19 cellular contexts compared by ENCODE assay signal in the genomic region with DNA sequence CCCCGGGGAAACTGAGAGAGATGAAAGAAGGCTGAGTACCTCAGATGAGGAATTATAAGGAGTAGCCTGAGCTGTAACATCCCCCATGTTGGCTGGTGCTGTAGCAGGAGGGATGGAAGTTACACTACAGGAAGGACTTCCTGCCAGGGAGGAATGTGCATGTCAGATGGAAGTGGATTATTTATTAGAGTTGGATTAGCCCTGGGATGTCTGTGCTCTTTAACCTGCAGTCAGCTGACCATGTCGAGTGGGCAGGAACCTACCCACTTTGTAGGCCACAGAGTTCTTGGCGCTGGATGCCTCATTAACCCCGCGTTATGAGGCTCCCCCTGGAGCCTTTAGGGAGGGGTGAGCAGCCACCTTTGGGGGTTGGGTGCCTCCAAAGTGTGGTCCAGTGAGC. TPM values are rescaled to one million over a fixed set of nuclear protein-coding genes. Genes with fewer than 3 reads are reported as not detected.
DNase-seq lines count a peak whose midpoint lies in the region; ATAC-seq and TF ChIP-seq lines count a peak whose summit lies in the region.
"Had no signal": no experiment of that assay in that cellular context is flagged by ENCODE, and none has a peak within 500 bp of the region (broad histone marks: within the 10 kb centered on the region; RNA-seq: fewer than 3 reads in every experiment).

No MANE protein-coding gene starts in this region.

- peak; percentile 40 for DNase-seq in DMS79 (lab: John Stamatoyannopoulos, UW)
- peak; percentile 87 for DNase-seq in HK-2 (ENCODE audit: unreplicated experiment)
- no peak for DNase-seq in activated naive CD8-positive, alpha-beta T cell treated with anti-CD3 and anti-CD28 coated beads, Interleukin-2, amount 10 ng/mL, durations not matched to agents 7 days and 5 days
- DNase-seq in NCI-H446 (lab: John Stamatoyannopoulos, UW), result no peak
- DNase-seq in central memory CD4-positive, alpha-beta T cell, result no peak
- no peak for DNase-seq in islet precursor cell
- no peak for DNase-seq in dorsolateral prefrontal cortex
- DNase-seq: activated CD4-positive, alpha-beta T cell treated with anti-CD3 and anti-CD28 coated beads, Interleukin-2, amount 50 U/mL, for 48 hours; activated naive CD4-positive, alpha-beta T cell; CD8-positive, alpha-beta memory T cell; head of caudate nucleus; naive thymus-derived CD4-positive, alpha-beta T cell; NCI-H1417 treated with DMSO at 0.1 percent for 48 hours; right lobe of liver had no signal

- H3K9me3 ChIP-seq in neural cell (ENCODE audit: low read length), result no peaks in the 10 kb centered on the region
- H3K9me3 ChIP-seq: right lobe of liver, stomach had no signal

- H2AFZ ChIP-seq in neural cell (ENCODE audit: low read depth, low read length), result no peak overlapping the region

- H3K4me3 Mint-ChIP-seq in activated naive CD8-positive, alpha-beta T cell treated with anti-CD3 and anti-CD28 coated beads, Interleukin-2, amount 10 ng/mL, durations not matched to agents 7 days and 5 days, result no peak overlapping the region
- H3K4me3 Mint-ChIP-seq: CD8-positive, alpha-beta memory T cell; naive thymus-derived CD4-positive, alpha-beta T cell; T-helper 2 cell treated with Interferon-gamma antibody and Interleukin-4, amounts not matched to agents 5 μg/mL and 100 μg/mL, for 36 hours had no signal

- POLR2A ChIA-PET in activated naive CD8-positive, alpha-beta T cell treated with anti-CD3 and anti-CD28 coated beads, Interleukin-2, amount 10 ng/mL, durations not matched to agents 7 days and 5 days (lab: Charles Lee), result interaction anchor here (0.8 to 2.6 kb wide), 3 partner anchors 48 to 73 kb away, joined by 3 to 13 read pairs (median 7); partner anchors contain the start of gene PMF1

- TF ChIP-seq RAD21 in neural cell (conservative IDR thresholded peaks at IDR 0.05), result no peak

- no peaks in the 10 kb centered on the region for H3K79me2 ChIP-seq in neural cell (replicated peaks; ENCODE audit: insufficient read depth, low read length)

- H3F3A ChIP-seq in neural cell (ENCODE audit: insufficient read depth, low read length, poor library complexity, severe bottlenecking), result no peaks in the 10 kb centered on the region

- H3K27ac Mint-ChIP-seq in activated naive CD8-positive, alpha-beta T cell treated with anti-CD3 and anti-CD28 coated beads, Interleukin-2, amount 10 ng/mL, durations not matched to agents 7 days and 5 days, result peak overlapping the region; percentile 68
- H3K27ac Mint-ChIP-seq: T-helper 2 cell treated with Interferon-gamma antibody and Interleukin-4, amounts not matched to agents 5 μg/mL and 100 μg/mL, for 36 hours had no signal

- H3K27me3 ChIP-seq in neural cell (ENCODE audit: insufficient read depth, low read depth, low read length) (no peaks in the 10 kb centered on the region), dorsolateral prefrontal cortex (no peaks in the 10 kb centered on the region)
- H3K27me3 ChIP-seq: right lobe of liver had no signal

- peaks cover 6% of the 10 kb centered on the region for H3K36me3 Mint-ChIP-seq in activated naive CD8-positive, alpha-beta T cell treated with anti-CD3 and anti-CD28 coated beads, Interleukin-2, amount 10 ng/mL, durations not matched to agents 7 days and 5 days
- H3K36me3 Mint-ChIP-seq: CD8-positive, alpha-beta memory T cell; naive thymus-derived CD4-positive, alpha-beta T cell had no signal

- H3K27ac ChIP-seq in neural cell (ENCODE audit: low read length), result no peak overlapping the region
- no peak overlapping the region for H3K27ac ChIP-seq in dorsolateral prefrontal cortex
- H3K27ac ChIP-seq: right lobe of liver, RWPE1 had no signal

- H3K4me2 ChIP-seq in neural cell (ENCODE audit: low read length), result no peak overlapping the region

- intact Hi-C loops in dorsolateral prefrontal cortex (cut with DNase I), result no loop called here

- TF ChIP-seq EP300 in neural cell (conservative IDR thresholded peaks at IDR 0.05; ENCODE audit: poor library complexity, severe bottlenecking), result no peak

- H3K9me3 Mint-ChIP-seq in activated naive CD8-positive, alpha-beta T cell treated with anti-CD3 and anti-CD28 coated beads, Interleukin-2, amount 10 ng/mL, durations not matched to agents 7 days and 5 days, result no peaks in the 10 kb centered on the region
- H3K9me3 Mint-ChIP-seq: CD8-positive, alpha-beta memory T cell; naive thymus-derived CD4-positive, alpha-beta T cell; T-helper 2 cell treated with Interferon-gamma antibody and Interleukin-4, amounts not matched to agents 5 μg/mL and 100 μg/mL, for 36 hours had no signal

- H3K4me3 ChIP-seq in neural cell (ENCODE audit: low read length) (peak overlapping the region; percentile 32), dorsolateral prefrontal cortex (no peak overlapping the region)
- H3K4me3 ChIP-seq: right lobe of liver, stomach had no signal

- no peaks in the 10 kb centered on the region for H3K27me3 Mint-ChIP-seq in activated naive CD8-positive, alpha-beta T cell treated with anti-CD3 and anti-CD28 coated beads, Interleukin-2, amount 10 ng/mL, durations not matched to agents 7 days and 5 days

- no peaks in the 10 kb centered on the region for H3K9me2 ChIP-seq in neural cell (ENCODE audit: insufficient read depth, low read length)

- H3K9ac ChIP-seq in neural cell (ENCODE audit: low read length), result no peak overlapping the region

- H4K20me1 ChIP-seq in neural cell (ENCODE audit: insufficient read depth), result no peaks in the 10 kb centered on the region

- H3K4me1 Mint-ChIP-seq in activated naive CD8-positive, alpha-beta T cell treated with anti-CD3 and anti-CD28 coated beads, Interleukin-2, amount 10 ng/mL, durations not matched to agents 7 days and 5 days, result peaks cover 60% of the 10 kb centered on the region

- no peak for TF ChIP-seq CTCF in neural cell (IDR thresholded peaks at IDR 0.05; ENCODE audit: poor library complexity, severe bottlenecking)
- TF ChIP-seq CTCF in dorsolateral prefrontal cortex (IDR thresholded peaks at IDR 0.05 in 54 of 56, conservative IDR thresholded peaks at IDR 0.05 in 2 of 56; ENCODE audit: low read depth in 1 of 56, partially characterized antibody in 56 of 56), result no peak

- no peaks in the 10 kb centered on the region for H3K36me3 ChIP-seq in neural cell (ENCODE audit: insufficient read depth, low read length)
- H3K36me3 ChIP-seq: right lobe of liver, stomach had no signal

- ATAC-seq in activated naive CD8-positive, alpha-beta T cell treated with anti-CD3 and anti-CD28 coated beads, Interleukin-2, amount 10 ng/mL, durations not matched to agents 7 days and 5 days (ENCODE audit: low read depth), result no peak
- ATAC-seq: left lobe of liver; naive thymus-derived CD4-positive, alpha-beta T cell; right lobe of liver had no signal

TF ChIP-seq in neural cell, 6 proteins besides CTCF, POLR2A, EP300 and RAD21:
- no peak for TF ChIP-seq TAF1 (IDR thresholded peaks at IDR 0.05; ENCODE audit: low read depth)
- no peak for TF ChIP-seq SMC3 (conservative IDR thresholded peaks at IDR 0.05; ENCODE audit: poor library complexity)
- no peak for TF ChIP-seq EZH2 (IDR thresholded peaks at IDR 0.05; ENCODE audit: borderline replicate concordance, insufficient read depth, low read length, poor library complexity, severe bottlenecking)
- no peak for TF ChIP-seq MXI1 (conservative IDR thresholded peaks at IDR 0.05; ENCODE audit: poor library complexity, severe bottlenecking)
- TF ChIP-seq, protein P1, sequence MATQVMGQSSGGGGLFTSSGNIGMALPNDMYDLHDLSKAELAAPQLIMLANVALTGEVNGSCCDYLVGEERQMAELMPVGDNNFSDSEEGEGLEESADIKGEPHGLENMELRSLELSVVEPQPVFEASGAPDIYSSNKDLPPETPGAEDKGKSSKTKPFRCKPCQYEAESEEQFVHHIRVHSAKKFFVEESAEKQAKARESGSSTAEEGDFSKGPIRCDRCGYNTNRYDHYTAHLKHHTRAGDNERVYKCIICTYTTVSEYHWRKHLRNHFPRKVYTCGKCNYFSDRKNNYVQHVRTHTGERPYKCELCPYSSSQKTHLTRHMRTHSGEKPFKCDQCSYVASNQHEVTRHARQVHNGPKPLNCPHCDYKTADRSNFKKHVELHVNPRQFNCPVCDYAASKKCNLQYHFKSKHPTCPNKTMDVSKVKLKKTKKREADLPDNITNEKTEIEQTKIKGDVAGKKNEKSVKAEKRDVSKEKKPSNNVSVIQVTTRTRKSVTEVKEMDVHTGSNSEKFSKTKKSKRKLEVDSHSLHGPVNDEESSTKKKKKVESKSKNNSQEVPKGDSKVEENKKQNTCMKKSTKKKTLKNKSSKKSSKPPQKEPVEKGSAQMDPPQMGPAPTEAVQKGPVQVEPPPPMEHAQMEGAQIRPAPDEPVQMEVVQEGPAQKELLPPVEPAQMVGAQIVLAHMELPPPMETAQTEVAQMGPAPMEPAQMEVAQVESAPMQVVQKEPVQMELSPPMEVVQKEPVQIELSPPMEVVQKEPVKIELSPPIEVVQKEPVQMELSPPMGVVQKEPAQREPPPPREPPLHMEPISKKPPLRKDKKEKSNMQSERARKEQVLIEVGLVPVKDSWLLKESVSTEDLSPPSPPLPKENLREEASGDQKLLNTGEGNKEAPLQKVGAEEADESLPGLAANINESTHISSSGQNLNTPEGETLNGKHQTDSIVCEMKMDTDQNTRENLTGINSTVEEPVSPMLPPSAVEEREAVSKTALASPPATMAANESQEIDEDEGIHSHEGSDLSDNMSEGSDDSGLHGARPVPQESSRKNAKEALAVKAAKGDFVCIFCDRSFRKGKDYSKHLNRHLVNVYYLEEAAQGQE (IDR thresholded peaks at IDR 0.05; ENCODE audit: borderline replicate concordance), result no peak
- TF ChIP-seq POLR2AphosphoS5 (IDR thresholded peaks at IDR 0.05), result no peak

RNA-seq across cellular contexts. Expression of gene SEMA4A, which starts 0.8 kb away (rescaled TPM):
- total RNA-seq in activated naive CD8-positive, alpha-beta T cell treated with anti-CD3 and anti-CD28 coated beads, Interleukin-2, amount 10 ng/mL, durations not matched to agents 7 days and 5 days, result 10 to 100 TPM in 1 of 2 experiments, 1 to 10 TPM in 1; 9.8 to 10.2 TPM
- 17.1 and 38.4 TPM in 2 replicates for polyA plus RNA-seq in neural cell
- 18.6 and 20.5 TPM in 2 replicates for polyA minus RNA-seq in neural cell
- 10 to 100 TPM; 10.4 to 48.3 (median 27.5) TPM for total RNA-seq in dorsolateral prefrontal cortex

RNA-seq across cellular contexts. Expression of gene LMNA, which starts 38.1 kb away (rescaled TPM):
- 10 to 100 TPM; 11.7 to 13.0 TPM for total RNA-seq in activated naive CD8-positive, alpha-beta T cell treated with anti-CD3 and anti-CD28 coated beads, Interleukin-2, amount 10 ng/mL, durations not matched to agents 7 days and 5 days
- polyA plus RNA-seq in neural cell, result 90.7 and 103 TPM in 2 replicates
- polyA minus RNA-seq in neural cell, result 50.6 TPM in 2 replicates
- total RNA-seq in dorsolateral prefrontal cortex, result 100 to 1,000 TPM in 10 of 120 experiments, 10 to 100 TPM in 110; 32.8 to 189 (median 59.9) TPM

RNA-seq across cellular contexts. Expression of gene SLC25A44, which starts 41.3 kb away (rescaled TPM):
- total RNA-seq in activated naive CD8-positive, alpha-beta T cell treated with anti-CD3 and anti-CD28 coated beads, Interleukin-2, amount 10 ng/mL, durations not matched to agents 7 days and 5 days, result 10 to 100 TPM; 30.9 to 35.3 TPM
- 13.7 and 16.2 TPM in 2 replicates for polyA plus RNA-seq in neural cell
- 17.0 and 17.6 TPM in 2 replicates for polyA minus RNA-seq in neural cell
- 10 to 100 TPM; 30.5 to 80.5 (median 49.8) TPM for total RNA-seq in dorsolateral prefrontal cortex

Comparison
In these comparisons a context has a peak if more than half of its experiments do, and no peak if none do; other contexts are left out.
1. DNase-seq: peak in DMS79 (single experiment) and HK-2 (single experiment); none in activated naive CD8-positive, alpha-beta T cell treated with anti-CD3 and anti-CD28 coated beads, Interleukin-2, amount 10 ng/mL, durations not matched to agents 7 days and 5 days (single experiment), NCI-H446 (0 of 2), central memory CD4-positive, alpha-beta T cell (single experiment), islet precursor cell (single experiment) and dorsolateral prefrontal cortex (0 of 10).